ENCODE assay signal across 12 cellular contexts in genomic region chr10:113000876-113001598, GRCh38. TPM values are rescaled to one million over a fixed set of nuclear protein-coding genes. Genes with fewer than 3 reads are reported as not detected.
A peak's percentile ranks its signal among the peaks of the same experiment; 100 is the strongest.
DNase-seq lines count a peak whose midpoint lies in the region; ATAC-seq and TF ChIP-seq lines count a peak whose summit lies in the region.
"Had no signal": no experiment of that assay in that cellular context is flagged by ENCODE, and none has a peak within 500 bp of the region (broad histone marks: within the 10 kb centered on the region; RNA-seq: fewer than 3 reads in every experiment).

No MANE protein-coding gene starts in this region.

- no peak overlapping the region for H2AFZ ChIP-seq in mesenchymal stem cell (ENCODE audit: low read depth, low read length)

- H3K4me3 ChIP-seq in fibroblast of mammary gland (ENCODE audit: control insufficient read depth, low read depth, low read length), result no peak overlapping the region
- no peak overlapping the region for H3K4me3 ChIP-seq in mesenchymal stem cell (ENCODE audit: insufficient read depth in 1 of 2, low read depth in 1 of 2, low read length in 2 of 2)
- H3K4me3 ChIP-seq: GM12878, SJCRH30 had no signal

- H2BK12ac ChIP-seq in mesenchymal stem cell (ENCODE audit: low read length in 2 of 2), result no peak overlapping the region

- H2BK5ac ChIP-seq in mesenchymal stem cell (ENCODE audit: low read depth, low read length, poor library complexity, severe bottlenecking), result no peak overlapping the region

- H3K36me3 ChIP-seq in mesenchymal stem cell (ENCODE audit: control insufficient read depth in 1 of 2, insufficient read depth in 2 of 2, low read depth in 1 of 2, low read length in 2 of 2), result peaks cover 0 to 19% of the 10 kb centered on the region in 2 experiments

- no peak overlapping the region for H2BK15ac ChIP-seq in mesenchymal stem cell (ENCODE audit: low read depth, poor library complexity, severe bottlenecking)

- TF ChIP-seq CTCF in RWPE1 (conservative IDR thresholded peaks at IDR 0.05; ENCODE audit: low read depth), result no peak
- peak; percentile 21 for TF ChIP-seq CTCF in fibroblast of mammary gland (conservative IDR thresholded peaks at IDR 0.05; ENCODE audit: control insufficient read depth, insufficient read depth, low read depth, low read length)

- DNase-seq in RWPE1 (ENCODE audit: low spot score) (peak; percentile 82), fibroblast of mammary gland (ENCODE audit: low read depth) (no peak), mesenchymal stem cell (no peak), DMS 273 treated with DMSO at 0.1 percent for 48 hours (lab: John Stamatoyannopoulos, UW) (no peak)
- DNase-seq in stimulated activated naive CD4-positive, alpha-beta T cell (lab: John Stamatoyannopoulos, UW), result no peak
- DNase-seq: MV-4-11, NCI-H526, SJCRH30 had no signal

- H3K4ac ChIP-seq in mesenchymal stem cell (ENCODE audit: low read depth in 1 of 2, low read length in 2 of 2), result no peak overlapping the region

- WGBS in mesenchymal stem cell, result 64% methylated on average over 11 of the region's 14 CpGs

- no peak overlapping the region for H2AK5ac ChIP-seq in mesenchymal stem cell (ENCODE audit: low read length, severe bottlenecking)

- H3K9me3 ChIP-seq in mesenchymal stem cell (ENCODE audit: control insufficient read depth, low read length), result no peaks in the 10 kb centered on the region
- H3K9me3 ChIP-seq: SJCRH30 had no signal

- H4K8ac ChIP-seq in mesenchymal stem cell (ENCODE audit: low read length), result peak overlapping the region; percentile 10

- H4K91ac ChIP-seq in mesenchymal stem cell (ENCODE audit: low read length), result no peak overlapping the region

- H3K79me1 ChIP-seq in mesenchymal stem cell (replicated peaks; ENCODE audit: low read length, poor library complexity, severe bottlenecking), result peaks cover 39% of the 10 kb centered on the region

- H3K4me2 ChIP-seq in mesenchymal stem cell (ENCODE audit: low read length, poor library complexity, severe bottlenecking), result no peak overlapping the region

- no peak overlapping the region for H3K9ac ChIP-seq in mesenchymal stem cell (ENCODE audit: low read length)

- no peak overlapping the region for H3K23ac ChIP-seq in mesenchymal stem cell (ENCODE audit: low read length in 2 of 2)

- peak overlapping the region; percentile 73 for H3K27ac ChIP-seq in RWPE1
- peak overlapping the region; percentile 27 for H3K27ac ChIP-seq in mesenchymal stem cell (ENCODE audit: low read length, poor library complexity, severe bottlenecking)
- peak overlapping the region; percentile 63 for H3K27ac ChIP-seq in temporal lobe (ENCODE audit: low read depth, low read length)
- H3K27ac ChIP-seq: SJCRH30 had no signal

- H3K27me3 ChIP-seq in mesenchymal stem cell (ENCODE audit: control insufficient read depth in 1 of 2, insufficient read depth in 1 of 2, low read length in 2 of 2), result no peaks in the 10 kb centered on the region
- H3K27me3 ChIP-seq: SJCRH30 had no signal

- H3K18ac ChIP-seq in mesenchymal stem cell (ENCODE audit: low read depth in 1 of 2, low read length in 2 of 2), result no peak overlapping the region

- H2BK120ac ChIP-seq in mesenchymal stem cell (ENCODE audit: low read depth, low read length), result no peak overlapping the region

- H3K14ac ChIP-seq in mesenchymal stem cell (ENCODE audit: low read length in 2 of 2), result no peak overlapping the region

- ATAC-seq in HG02973 (IDR thresholded peaks at IDR 0.05; ENCODE audit: unreplicated experiment) (no peak), HG03460 (IDR thresholded peaks at IDR 0.05; ENCODE audit: unreplicated experiment) (no peak)
- ATAC-seq: GM12878 had no signal

- peaks cover 26% of the 10 kb centered on the region for H3K4me1 ChIP-seq in mesenchymal stem cell (ENCODE audit: control insufficient read depth, insufficient read depth, low read depth, low read length)

- POLR2A ChIA-PET in RWPE1 (lab: Yijun Ruan, JAX; ENCODE audit: low non-redundant PET), result no interaction called here

- CTCF ChIA-PET in RWPE1 (lab: Yijun Ruan, JAX), result interaction anchor here (0.7 kb wide), 2 partner anchors 9 to 107 kb away, joined by 3 to 4 read pairs; no protein-coding TSS in a partner anchor

RNA-seq across cellular contexts. Expression of gene TCF7L2, which starts 51.0 kb away (rescaled TPM):
- polyA plus RNA-seq in mesenchymal stem cell (2013, experiment 1 of 2), result 35.0 TPM
- 36.7 TPM for polyA plus RNA-seq in mesenchymal stem cell (2013, experiment 2 of 2)
- 3.0 TPM for total RNA-seq in temporal lobe
